12 cellular contexts compared by ENCODE assay signal in genomic region chr9:128091571-128091970, GRCh38. TPM values are rescaled to one million over a fixed set of nuclear protein-coding genes. Genes with fewer than 3 reads are reported as not detected.
DNase-seq lines count a peak whose midpoint lies in the region; ATAC-seq, FAIRE-seq and TF ChIP-seq lines count a peak whose summit lies in the region.
"Had no signal": no experiment of that assay in that cellular context is flagged by ENCODE, and none has a peak within 500 bp of the region (broad histone marks: within the 10 kb centered on the region; RNA-seq: fewer than 3 reads in every experiment).

No MANE protein-coding gene starts in this region.

- peak overlapping the region; percentile 71 for H3K4me3 ChIP-seq in ACC112 (ENCODE audit: low read depth, low read length)
- peak overlapping the region; percentile 24 for H3K4me3 ChIP-seq in naive thymus-derived CD4-positive, alpha-beta T cell (ENCODE audit: low read length)
- no peak overlapping the region for H3K4me3 ChIP-seq in pancreas
- H3K4me3 ChIP-seq: mucosa of descending colon had no signal

- peak overlapping the region; percentile 65 to 83 (median 77) for H3K4me3 Mint-ChIP-seq in naive thymus-derived CD4-positive, alpha-beta T cell

- DNase-seq in MV-4-11 (lab: John Stamatoyannopoulos, UW) (peak; percentile 31), caudate nucleus (lab: John Stamatoyannopoulos, UW) (peak in 30 of 61 donors; percentile 36 to 85 (median 70)), pancreas (no peak), NCI-H2171 treated with DMSO at 0.1 percent for 48 hours (lab: John Stamatoyannopoulos, UW) (no peak), NCI-H2029 (lab: John Stamatoyannopoulos, UW) (no peak)
- DNase-seq in naive thymus-derived CD4-positive, alpha-beta T cell: no peak
- DNase-seq: activated CD4-positive, alpha-beta T cell treated with anti-CD3 and anti-CD28 coated beads, Interleukin-2, amount 50 U/mL, for 48 hours; PC-3 had no signal

- no peak overlapping the region for H3K27ac ChIP-seq in ACC112 (ENCODE audit: low read depth, low read length)
- peak overlapping the region; percentile 92 for H3K27ac ChIP-seq in caudate nucleus (ENCODE audit: low read depth, low read length)
- H3K27ac ChIP-seq in naive thymus-derived CD4-positive, alpha-beta T cell (ENCODE audit: low read depth, low read length): peak overlapping the region; percentile 71
- H3K27ac ChIP-seq in pancreas: no peak overlapping the region

- POLR2A ChIA-PET in naive thymus-derived CD4-positive, alpha-beta T cell (lab: Charles Lee): interaction anchor here (0.6 to 4.2 kb wide), 7 partner anchors 13 to 463 kb away, joined by 3 to 28 read pairs (median 5); partner anchors contain the start of genes NAIF1 and SLC25A25

- H3K27ac Mint-ChIP-seq in naive thymus-derived CD4-positive, alpha-beta T cell: peak overlapping the region; percentile 79 to 99 (median 94)

- H3K27me3 Mint-ChIP-seq in naive thymus-derived CD4-positive, alpha-beta T cell: no peaks in the 10 kb centered on the region

- H3K4me1 Mint-ChIP-seq in naive thymus-derived CD4-positive, alpha-beta T cell: peaks cover 53 to 82% (median 66%) of the 10 kb centered on the region in 7 donors

- peaks cover 39% of the 10 kb centered on the region for H3K4me1 ChIP-seq in ACC112 (ENCODE audit: control insufficient read depth, insufficient read depth, low read length, unreplicated experiment)
- H3K4me1 ChIP-seq in naive thymus-derived CD4-positive, alpha-beta T cell (ENCODE audit: control insufficient read depth in 2 of 2, insufficient read depth in 2 of 2, low read length in 2 of 2): peaks cover 22 to 71% of the 10 kb centered on the region in 2 donors
- H3K4me1 ChIP-seq in pancreas: peaks cover 0 to 29% (median 9%) of the 10 kb centered on the region in 3 donors

- H3K36me3 Mint-ChIP-seq in naive thymus-derived CD4-positive, alpha-beta T cell: peaks cover 4 to 7% (median 6%) of the 10 kb centered on the region in 5 donors

- intact Hi-C loops in naive thymus-derived CD4-positive, alpha-beta T cell (cut with micrococcal nuclease): loop anchor here in 1 of 2 donors (5.0 kb wide), 1 partner anchor 134 kb away; no protein-coding TSS in a partner anchor
- intact Hi-C loops in pancreas (cut with DNase I): no loop called here

- H3K36me3 ChIP-seq in ACC112 (ENCODE audit: insufficient read depth, low read length) (no peaks in the 10 kb centered on the region), pancreas (no peaks in the 10 kb centered on the region)
- H3K36me3 ChIP-seq in naive thymus-derived CD4-positive, alpha-beta T cell (ENCODE audit: control insufficient read depth in 2 of 3, insufficient read depth in 3 of 3, low read length in 3 of 3): no peaks in the 10 kb centered on the region

- 57 to 67% methylated on average over 13 of the region's 13 CpGs for WGBS in pancreas, 2 donors

- CTCF ChIA-PET in naive thymus-derived CD4-positive, alpha-beta T cell (lab: Charles Lee): interaction anchor here (0.7 to 2.3 kb wide), 10 partner anchors 8 to 149 kb away, joined by 3 to 10 read pairs (median 4); no protein-coding TSS in a partner anchor

- no peak overlapping the region for H2AFZ ChIP-seq in ACC112 (ENCODE audit: low read length, unreplicated experiment)

- H3K9me3 ChIP-seq in naive thymus-derived CD4-positive, alpha-beta T cell (ENCODE audit: control insufficient read depth in 2 of 3, low read length in 3 of 3): no peaks in the 10 kb centered on the region
- no peaks in the 10 kb centered on the region for H3K9me3 ChIP-seq in pancreas
- H3K9me3 ChIP-seq: mucosa of descending colon had no signal

- ATAC-seq in naive thymus-derived CD4-positive, alpha-beta T cell: no peak
- no peak for ATAC-seq in HG02571 (IDR thresholded peaks at IDR 0.05; ENCODE audit: unreplicated experiment)
- no peak for ATAC-seq in pancreas
- ATAC-seq: mucosa of descending colon, PC-3 had no signal

- H3K9me3 Mint-ChIP-seq in naive thymus-derived CD4-positive, alpha-beta T cell: no peaks in the 10 kb centered on the region

- no peak for FAIRE-seq in pancreas (lab: Jason Lieb, UNC)
- FAIRE-seq: endothelial cell of umbilical vein had no signal

- TF ChIP-seq CTCF in pancreas (IDR thresholded peaks at IDR 0.05): no peak

- peaks cover 51% of the 10 kb centered on the region for H3K79me2 ChIP-seq in ACC112 (ENCODE audit: control insufficient read depth, insufficient read depth, low read length, unreplicated experiment)

- H3K27me3 ChIP-seq in ACC112 (ENCODE audit: insufficient read depth, low read length): no peaks in the 10 kb centered on the region
- no peaks in the 10 kb centered on the region for H3K27me3 ChIP-seq in naive thymus-derived CD4-positive, alpha-beta T cell (ENCODE audit: control insufficient read depth in 2 of 2, insufficient read depth in 2 of 2, low read length in 2 of 2)
- H3K27me3 ChIP-seq in pancreas: no peaks in the 10 kb centered on the region

RNA-seq across cellular contexts. Expression of gene SLC25A25, which starts 23.5 kb away (rescaled TPM):
- total RNA-seq in naive thymus-derived CD4-positive, alpha-beta T cell: 10 to 100 TPM; 12.4 to 26.3 (median 15.1) TPM
- polyA plus RNA-seq in naive thymus-derived CD4-positive, alpha-beta T cell: 10 to 100 TPM in 1 of 2 donors, 1 to 10 TPM in 1; 8.4 to 14.7 TPM
- 100 to 1,000 TPM in 1 of 6 donors, 10 to 100 TPM in 3, 1 to 10 TPM in 2; 6.8 to 134 (median 12.6) TPM for total RNA-seq in pancreas
- 10 to 100 TPM; 73.6 to 82.8 TPM for polyA plus RNA-seq in pancreas

RNA-seq across cellular contexts. Expression of gene NAIF1, which starts 24.5 kb away (rescaled TPM):
- total RNA-seq in naive thymus-derived CD4-positive, alpha-beta T cell: 10 to 100 TPM; 10.7 to 13.3 (median 11.8) TPM
- polyA plus RNA-seq in naive thymus-derived CD4-positive, alpha-beta T cell: 10 to 100 TPM in 1 of 2 donors, 1 to 10 TPM in 1; 8.6 to 14.8 TPM
- 1 to 10 TPM; 3.0 to 6.2 (median 3.8) TPM for total RNA-seq in pancreas
- polyA plus RNA-seq in pancreas: 1 to 10 TPM; 6.4 to 6.8 TPM

RNA-seq across cellular contexts. Expression of gene PTGES2, which starts 36.0 kb away (rescaled TPM):
- 10 to 100 TPM; 52.0 to 70.8 (median 61.3) TPM for total RNA-seq in naive thymus-derived CD4-positive, alpha-beta T cell
- 10 to 100 TPM; 32.3 to 36.1 TPM for polyA plus RNA-seq in naive thymus-derived CD4-positive, alpha-beta T cell
- 10 to 100 TPM; 25.4 to 43.1 (median 34.2) TPM for total RNA-seq in pancreas
- polyA plus RNA-seq in pancreas: 10 to 100 TPM; 66.0 to 78.5 TPM

RNA-seq across cellular contexts. Expression of gene LCN2, which starts 57.7 kb away (rescaled TPM):
- total RNA-seq in naive thymus-derived CD4-positive, alpha-beta T cell: not detected
- not detected for polyA plus RNA-seq in naive thymus-derived CD4-positive, alpha-beta T cell
- 100 to 1,000 TPM in 1 of 6 donors, 10 to 100 TPM in 3, 1 to 10 TPM in 2; 6.3 to 158 (median 45.7) TPM for total RNA-seq in pancreas
- polyA plus RNA-seq in pancreas: 10 to 100 TPM; 46.8 to 75.1 TPM
- total RNA-seq: endothelial cell of umbilical vein had no signal
- polyA plus RNA-seq: endothelial cell of umbilical vein had no signal

Comparison
In these comparisons a context has a peak if more than half of its experiments do, and no peak if none do; other contexts are left out.
1. H3K27ac ChIP-seq: peak in caudate nucleus (single experiment) and naive thymus-derived CD4-positive, alpha-beta T cell (single experiment); none in ACC112 (single experiment) and pancreas (0 of 4).
2. H3K4me3 ChIP-seq: peak in ACC112 (single experiment) and naive thymus-derived CD4-positive, alpha-beta T cell (single experiment); none in pancreas (0 of 4).